9 cellular contexts compared by ENCODE assay signal in genomic region chr11:62548545-62549335, GRCh38. TPM values are rescaled to one million over a fixed set of nuclear protein-coding genes. Genes with fewer than 3 reads are reported as not detected.
DNase-seq lines count a peak whose midpoint lies in the region; ATAC-seq, FAIRE-seq and TF ChIP-seq lines count a peak whose summit lies in the region.
"Had no signal": no experiment of that assay in that cellular context is flagged by ENCODE, and none has a peak within 500 bp of the region (broad histone marks: within the 10 kb centered on the region; RNA-seq: fewer than 3 reads in every experiment).

No MANE protein-coding gene starts in this region.

- H3K9me3 Mint-ChIP-seq in activated T-cell treated with anti-CD3 and anti-CD28 coated beads, Interleukin-2, amount 50 U/mL, for 4 hours: no peaks in the 10 kb centered on the region
- H3K9me3 Mint-ChIP-seq: dendritic cell treated with granulocyte-macrophage colony-stimulating factor and Interleukin-4, amounts not matched to agents 40 ng/mL and 50 ng/mL, for 4 days had no signal

- H3K27me3 ChIP-seq in colonic mucosa: no peaks in the 10 kb centered on the region
- no peaks in the 10 kb centered on the region for H3K27me3 ChIP-seq in mucosa of stomach (ENCODE audit: control insufficient read depth, insufficient read depth, low read length)
- H3K27me3 ChIP-seq in tibial nerve: no peaks in the 10 kb centered on the region

- H3K4me3 ChIP-seq in colonic mucosa (no peak overlapping the region), mucosa of stomach (ENCODE audit: low read length) (peak overlapping the region; percentile 5), tibial nerve (no peak overlapping the region)

- peaks cover 73% of the 10 kb centered on the region for H3K4me1 Mint-ChIP-seq in activated T-cell treated with anti-CD3 and anti-CD28 coated beads, Interleukin-2, amount 50 U/mL, for 4 hours (ENCODE audit: low read depth)

- H3K36me3 Mint-ChIP-seq in activated T-cell treated with anti-CD3 and anti-CD28 coated beads, Interleukin-2, amount 50 U/mL, for 4 hours (ENCODE audit: insufficient read depth): no peaks in the 10 kb centered on the region

- H3K36me3 ChIP-seq in colonic mucosa: no peaks in the 10 kb centered on the region
- no peaks in the 10 kb centered on the region for H3K36me3 ChIP-seq in mucosa of stomach (ENCODE audit: control insufficient read depth, insufficient read depth, low read length)
- H3K36me3 ChIP-seq in tibial nerve: no peaks in the 10 kb centered on the region

- TF ChIP-seq EP300 in tibial nerve (IDR thresholded peaks at IDR 0.05): no peak

- TF ChIP-seq CTCF in colonic mucosa (IDR thresholded peaks at IDR 0.05): no peak
- no peak for TF ChIP-seq CTCF in tibial nerve (IDR thresholded peaks at IDR 0.05)

- no peak for FAIRE-seq in GM12891 (lab: Jason Lieb, UNC)

- no peak for ATAC-seq in activated T-cell treated with anti-CD3 and anti-CD28 coated beads, Interleukin-2, amount 50 U/mL, for 4 hours

- TF ChIP-seq POLR2A in tibial nerve (IDR thresholded peaks at IDR 0.05): no peak
- TF ChIP-seq POLR2A in GM12891 (IDR thresholded peaks at IDR 0.05; ENCODE audit: low read depth, low read length): no peak

- H3K27me3 Mint-ChIP-seq in activated T-cell treated with anti-CD3 and anti-CD28 coated beads, Interleukin-2, amount 50 U/mL, for 4 hours (ENCODE audit: low read depth): no peaks in the 10 kb centered on the region

- peak; percentile 6 for DNase-seq in NCI-H226
- peak; percentile 85 for DNase-seq in colonic mucosa
- DNase-seq in tibial nerve (ENCODE audit: low spot score in 2 of 2): peak in 1 of 2 donors; percentile 49
- DNase-seq in GM12891 (ENCODE audit: insufficient read length, low spot score): no peak
- no peak for DNase-seq in stimulated activated CD4-positive, alpha-beta T cell treated with anti-CD3 and anti-CD28 coated beads, Interleukin-12 subunit alpha, Interleukin-12 subunit beta, amount 100 ng/mL, for 4 hours
- DNase-seq in activated T-cell treated with anti-CD3 and anti-CD28 coated beads, Interleukin-2, amount 50 U/mL, for 4 hours: no peak
- DNase-seq: NCI-H1417 had no signal

- H3K9me3 ChIP-seq in colonic mucosa (no peaks in the 10 kb centered on the region), mucosa of stomach (ENCODE audit: control insufficient read depth, low read length) (no peaks in the 10 kb centered on the region), tibial nerve (no peaks in the 10 kb centered on the region)

- intact Hi-C loops in colonic mucosa (cut with DNase I): no loop called here

- WGBS in tibial nerve, 2 donors: 41 to 47% methylated on average over 17 of the region's 17 CpGs

- H3K4me1 ChIP-seq in colonic mucosa (peaks cover 38% of the 10 kb centered on the region), mucosa of stomach (ENCODE audit: control insufficient read depth, insufficient read depth, low read length) (peaks cover 70% of the 10 kb centered on the region), tibial nerve (peaks cover under 1 to 64% (median 53%) of the 10 kb centered on the region in 4 donors)

- H3K9ac ChIP-seq in colonic mucosa (ENCODE audit: low read depth in 2 of 2, low read length in 2 of 2) (peak overlapping the region in 1 of 2 donors; percentile 58), mucosa of stomach (ENCODE audit: low read length) (peak overlapping the region; percentile 98)

- H3K4me3 Mint-ChIP-seq in activated T-cell treated with anti-CD3 and anti-CD28 coated beads, Interleukin-2, amount 50 U/mL, for 4 hours: no peak overlapping the region

- H3K27ac ChIP-seq in colonic mucosa (peak overlapping the region; percentile 96), tibial nerve (peak overlapping the region; percentile 97 to 98 (median 98))

TF ChIP-seq in GM12891, 5 proteins besides CTCF, POLR2A, EP300 and RAD21:
- no peak for TF ChIP-seq PAX5 (IDR thresholded peaks at IDR 0.05; ENCODE audit: insufficient read depth, low read length, severe bottlenecking)
- no peak for TF ChIP-seq SPI1 (IDR thresholded peaks at IDR 0.05; ENCODE audit: low read depth, low read length)
- TF ChIP-seq POLR2AphosphoS5 (IDR thresholded peaks at IDR 0.05; ENCODE audit: low read depth, low read length): no peak
- no peak for TF ChIP-seq POU2F2 (IDR thresholded peaks at IDR 0.05; ENCODE audit: low read depth, low read length)
- TF ChIP-seq TAF1 (IDR thresholded peaks at IDR 0.05; ENCODE audit: low read depth, low read length): no peak

RNA-seq across cellular contexts. Expression of gene AHNAK, which starts 2.1 kb away (rescaled TPM):
- total RNA-seq in colonic mucosa (100 to 1,000 TPM; 458 to 631 TPM), tibial nerve (1,000 to 10,000 TPM; 1,417 to 3,061 (median 2,562) TPM)
- 1.8 TPM for polyA plus RNA-seq in GM12891 (2012; ENCODE audit: low read depth, missing spikeins)
- 10 to 100 TPM; 12.3 to 22.7 (median 13.3) TPM for total RNA-seq in activated T-cell treated with anti-CD3 and anti-CD28 coated beads, Interleukin-2, amount 50 U/mL, for 4 hours

RNA-seq across cellular contexts. Expression of gene EEF1G, which starts 25.0 kb away (rescaled TPM):
- total RNA-seq in colonic mucosa: 1,000 to 10,000 TPM; 1,328 to 1,358 TPM
- 1,000 to 10,000 TPM; 1,003 to 1,250 (median 1,110) TPM for total RNA-seq in tibial nerve
- 2,783 TPM for polyA plus RNA-seq in GM12891 (2012; ENCODE audit: low read depth, missing spikeins)
- total RNA-seq in activated T-cell treated with anti-CD3 and anti-CD28 coated beads, Interleukin-2, amount 50 U/mL, for 4 hours: 1,000 to 10,000 TPM; 1,775 to 1,880 (median 1,879) TPM

RNA-seq across cellular contexts. Expression of gene TUT1, which starts 42.6 kb away (rescaled TPM):
- total RNA-seq in colonic mucosa (10 to 100 TPM; 11.1 to 26.2 TPM), tibial nerve (10 to 100 TPM in 3 of 4 donors, 1 to 10 TPM in 1; 8.3 to 18.8 (median 14.2) TPM)
- 13.0 TPM for polyA plus RNA-seq in GM12891 (2012; ENCODE audit: low read depth, missing spikeins)
- 10 to 100 TPM; 39.4 to 46.1 (median 41.6) TPM for total RNA-seq in activated T-cell treated with anti-CD3 and anti-CD28 coated beads, Interleukin-2, amount 50 U/mL, for 4 hours

RNA-seq across cellular contexts. Expression of gene MTA2, which starts 52.9 kb away (rescaled TPM):
- total RNA-seq in colonic mucosa (100 to 1,000 TPM in 1 of 2 donors, 10 to 100 TPM in 1; 91.0 to 133 TPM), tibial nerve (10 to 100 TPM; 79.5 to 95.3 (median 88.8) TPM)
- polyA plus RNA-seq in GM12891 (2012; ENCODE audit: low read depth, missing spikeins): 89.2 TPM
- total RNA-seq in activated T-cell treated with anti-CD3 and anti-CD28 coated beads, Interleukin-2, amount 50 U/mL, for 4 hours: 100 to 1,000 TPM; 217 to 224 (median 220) TPM

Comparison
In these comparisons a context has a peak if more than half of its experiments do, and no peak if none do; other contexts are left out.
1. DNase-seq: peak in NCI-H226 (single experiment) and colonic mucosa (single experiment); none in GM12891 (single experiment), stimulated activated CD4-positive, alpha-beta T cell treated with anti-CD3 and anti-CD28 coated beads, Interleukin-12 subunit alpha, Interleukin-12 subunit beta, amount 100 ng/mL, for 4 hours (single experiment) and activated T-cell treated with anti-CD3 and anti-CD28 coated beads, Interleukin-2, amount 50 U/mL, for 4 hours (single experiment).
2. RNA of gene AHNAK, which starts 2.1 kb away (total RNA-seq): 1,417 to 3,061 TPM in tibial nerve and 458 to 631 TPM in colonic mucosa; 12.3 to 22.7 TPM in activated T-cell treated with anti-CD3 and anti-CD28 coated beads, Interleukin-2, amount 50 U/mL, for 4 hours; every median in the first group is over 10 times any median in the second.